In genomic region chr6:156775717-156776116, GRCh38 we compare ENCODE assay signal across 10 cellular contexts. TPM values are rescaled to one million over a fixed set of nuclear protein-coding genes. Genes with fewer than 3 reads are reported as not detected.
DNase-seq lines count a peak whose midpoint lies in the region; ATAC-seq, FAIRE-seq and TF ChIP-seq lines count a peak whose summit lies in the region.
"Had no signal": no experiment of that assay in that cellular context is flagged by ENCODE, and none has a peak within 500 bp of the region (broad histone marks: within the 10 kb centered on the region; RNA-seq: fewer than 3 reads in every experiment).

No MANE protein-coding gene starts in this region.

- H3K14ac ChIP-seq in trophoblast cell (ENCODE audit: low read length), result no peak overlapping the region

- no peak overlapping the region for H3K23ac ChIP-seq in trophoblast cell (ENCODE audit: low read length)

- H3K9me3 ChIP-seq in CD4-positive, CD25-positive, alpha-beta regulatory T cell (ENCODE audit: control insufficient read depth in 2 of 2, low read length in 2 of 2), result no peaks in the 10 kb centered on the region
- H3K9me3 ChIP-seq in Loucy (ENCODE audit: insufficient read depth, low read depth, low read length), result no peaks in the 10 kb centered on the region
- H3K9me3 ChIP-seq in endothelial cell of umbilical vein (replicated peaks; ENCODE audit: control insufficient read depth, insufficient read depth, low read length), result no peaks in the 10 kb centered on the region
- no peaks in the 10 kb centered on the region for H3K9me3 ChIP-seq in trophoblast cell (ENCODE audit: insufficient read depth, low read depth, low read length)
- H3K9me3 ChIP-seq: right lobe of liver had no signal

- no peak overlapping the region for H4K91ac ChIP-seq in trophoblast cell (ENCODE audit: low read depth, low read length)

- no CpG with 5 or more reads among the region's 5 CpGs for WGBS in trophoblast cell (ENCODE audit: extremely low coverage, insufficient coverage, insufficient read length)

- dilution Hi-C loops in endothelial cell of umbilical vein (cut with MboI; ENCODE audit: extremely low pct_ligation_motif_present, low sequenced_read_pairs), result no loop called here

- H3K18ac ChIP-seq in trophoblast cell (ENCODE audit: low read length), result no peak overlapping the region

- no TSS peak for BruUV-seq in endothelial cell of umbilical vein (replicated peaks; lab: Mats Ljungman, UMichigan)

- H3K27me3 ChIP-seq in CD4-positive, CD25-positive, alpha-beta regulatory T cell (ENCODE audit: control insufficient read depth, insufficient read depth, low read length), result no peaks in the 10 kb centered on the region
- H3K27me3 ChIP-seq in Loucy (ENCODE audit: insufficient read depth, low read length, poor library complexity, severe bottlenecking), result no peaks in the 10 kb centered on the region
- H3K27me3 ChIP-seq in endothelial cell of umbilical vein (ENCODE audit: control insufficient read depth in 2 of 2, insufficient read depth in 2 of 2, low read length in 2 of 2), result no peaks in the 10 kb centered on the region
- no peaks in the 10 kb centered on the region for H3K27me3 ChIP-seq in trophoblast cell (ENCODE audit: insufficient read depth, low read length)
- H3K27me3 ChIP-seq: right lobe of liver had no signal

- H3K9me3 Mint-ChIP-seq in CD4-positive, CD25-positive, alpha-beta regulatory T cell, result no peaks in the 10 kb centered on the region

- H3K27ac ChIP-seq in CD4-positive, CD25-positive, alpha-beta regulatory T cell (ENCODE audit: insufficient read depth, low read length, poor library complexity, severe bottlenecking), result peak overlapping the region; percentile 84
- H3K27ac ChIP-seq in endothelial cell of umbilical vein (ENCODE audit: insufficient read depth, low read depth, low read length) (no peak overlapping the region), trophoblast cell (ENCODE audit: low read depth, low read length) (no peak overlapping the region)
- H3K27ac ChIP-seq: RWPE1 had no signal

- no peaks in the 10 kb centered on the region for H3K36me3 ChIP-seq in CD4-positive, CD25-positive, alpha-beta regulatory T cell (ENCODE audit: control insufficient read depth, insufficient read depth, low read length)
- H3K36me3 ChIP-seq in Loucy (ENCODE audit: insufficient read depth, low read length) (no peaks in the 10 kb centered on the region), endothelial cell of umbilical vein (ENCODE audit: control insufficient read depth in 2 of 2, extremely low read depth in 1 of 2, insufficient read depth in 2 of 2, low read length in 2 of 2) (no peaks in the 10 kb centered on the region), trophoblast cell (ENCODE audit: control insufficient read depth in 1 of 2, insufficient read depth in 2 of 2, low read length in 2 of 2) (no peaks in the 10 kb centered on the region)
- H3K36me3 ChIP-seq: right lobe of liver had no signal

- no peak overlapping the region for H2BK120ac ChIP-seq in trophoblast cell (ENCODE audit: insufficient read depth, low read length, poor library complexity)

- CTCF ChIA-PET in endothelial cell of umbilical vein (lab: Charles Lee), result interaction anchor here (1.0 to 1.8 kb wide), 4 partner anchors 24 to 270 kb away, joined by 3 to 7 read pairs (median 4); no protein-coding TSS in a partner anchor

- TF ChIP-seq CTCF in Loucy (conservative IDR thresholded peaks at IDR 0.05; ENCODE audit: low read length), result no peak
- no peak for TF ChIP-seq CTCF in endothelial cell of umbilical vein (IDR thresholded peaks at IDR 0.05; ENCODE audit: extremely low read depth in 1 of 2, insufficient read depth in 1 of 2, low read depth in 1 of 2, low read length in 2 of 2)

- peaks cover 31% of the 10 kb centered on the region for H3K79me1 ChIP-seq in trophoblast cell (ENCODE audit: low read length)

- H3K4me2 ChIP-seq in Loucy (ENCODE audit: low read depth, low read length, poor library complexity, severe bottlenecking) (peak overlapping the region; percentile 90), endothelial cell of umbilical vein (ENCODE audit: insufficient read depth, low read length) (peak overlapping the region; percentile 99), trophoblast cell (ENCODE audit: low read length) (no peak overlapping the region)

- intact Hi-C loops in endothelial cell of umbilical vein (cut with micrococcal nuclease) (loop anchor here (2.0 to 5.0 kb wide), 5 partner anchors 77 to 1448 kb away; no protein-coding TSS in a partner anchor), sciatic nerve (cut with DNase I) (loop anchor here (5.0 to 10.0 kb wide), 2 partner anchors 88 to 249 kb away; no protein-coding TSS in a partner anchor)

- H3K4me1 Mint-ChIP-seq in CD4-positive, CD25-positive, alpha-beta regulatory T cell, result peaks cover 0 to 22% (median 12%) of the 10 kb centered on the region in 4 donors

- H3K9ac ChIP-seq in Loucy (ENCODE audit: low read depth, low read length, poor library complexity, severe bottlenecking) (no peak overlapping the region), endothelial cell of umbilical vein (replicated peaks; ENCODE audit: extremely low read depth, insufficient read depth, low read length) (no peak overlapping the region), trophoblast cell (ENCODE audit: low read length) (no peak overlapping the region)

- H3K79me2 ChIP-seq in Loucy (ENCODE audit: insufficient read depth, low read length), result peaks cover 41% of the 10 kb centered on the region
- H3K79me2 ChIP-seq in endothelial cell of umbilical vein (ENCODE audit: control insufficient read depth, insufficient read depth, low read length), result peaks cover 33% of the 10 kb centered on the region
- peaks cover 27% of the 10 kb centered on the region for H3K79me2 ChIP-seq in trophoblast cell (ENCODE audit: control insufficient read depth, insufficient read depth, low read length, poor library complexity)

- peaks cover 7% of the 10 kb centered on the region for H3K27me3 Mint-ChIP-seq in CD4-positive, CD25-positive, alpha-beta regulatory T cell

- H3K9me2 ChIP-seq in Loucy (replicated peaks; ENCODE audit: low read depth, low read length), result no peaks in the 10 kb centered on the region

- no peaks in the 10 kb centered on the region for H3K36me3 Mint-ChIP-seq in CD4-positive, CD25-positive, alpha-beta regulatory T cell

- H4K8ac ChIP-seq in trophoblast cell (ENCODE audit: low read depth, low read length), result no peak overlapping the region

- no peak overlapping the region for H4K12ac ChIP-seq in trophoblast cell (ENCODE audit: low read depth, low read length)

- H2AFZ ChIP-seq in Loucy (ENCODE audit: low read length), result no peak overlapping the region
- H2AFZ ChIP-seq in endothelial cell of umbilical vein (ENCODE audit: low read depth, low read length), result no peak overlapping the region
- H2AFZ ChIP-seq in trophoblast cell (ENCODE audit: insufficient read depth, low read length, poor library complexity), result no peak overlapping the region

- H3K9me1 ChIP-seq in endothelial cell of umbilical vein (replicated peaks; ENCODE audit: control insufficient read depth, extremely low read depth, insufficient read depth, low read length), result no peaks in the 10 kb centered on the region

- H3K4me3 ChIP-seq in CD4-positive, CD25-positive, alpha-beta regulatory T cell (ENCODE audit: low read depth, low read length), result no peak overlapping the region
- H3K4me3 ChIP-seq in Loucy (ENCODE audit: low read length, poor library complexity, severe bottlenecking), result peak overlapping the region; percentile 83
- no peak overlapping the region for H3K4me3 ChIP-seq in endothelial cell of umbilical vein (replicated peaks in 1 of 3; ENCODE audit: insufficient read depth in 1 of 3, low read depth in 1 of 3, low read length in 3 of 3)
- no peak overlapping the region for H3K4me3 ChIP-seq in trophoblast cell (ENCODE audit: low read depth, low read length)

- H3K4ac ChIP-seq in trophoblast cell (ENCODE audit: low read depth, low read length), result peak overlapping the region; percentile 52

- peak overlapping the region in 2 of 4 donors; percentile 67 to 94 for H3K4me3 Mint-ChIP-seq in CD4-positive, CD25-positive, alpha-beta regulatory T cell

- H3K27ac Mint-ChIP-seq in CD4-positive, CD25-positive, alpha-beta regulatory T cell, result no peak overlapping the region

- H2AK5ac ChIP-seq in trophoblast cell (ENCODE audit: low read length), result no peak overlapping the region

- DNase-seq in CD4-positive, CD25-positive, alpha-beta regulatory T cell, result no peak
- DNase-seq in endothelial cell of umbilical vein (ENCODE audit: low read depth, low spot score) (peak; percentile 55), trophoblast cell (no peak), sciatic nerve (ENCODE audit: low spot score) (no peak), GM19238 (ENCODE audit: insufficient read length, low spot score) (no peak), frontal cortex (ENCODE audit: low spot score in 2 of 2) (no peak), middle frontal gyrus (ENCODE audit: extremely low spot score, low spot score) (no peak)
- DNase-seq: right lobe of liver had no signal

- POLR2A ChIA-PET in endothelial cell of umbilical vein (lab: Charles Lee), result interaction anchor here (0.6 kb wide), 1 partner anchor 245 kb away, joined by 3 read pairs; no protein-coding TSS in a partner anchor

- TF ChIP-seq POLR2A in endothelial cell of umbilical vein (IDR thresholded peaks at IDR 0.05; ENCODE audit: low read depth, low read length), result no peak

- H2BK5ac ChIP-seq in trophoblast cell (ENCODE audit: low read depth, low read length, poor library complexity), result no peak overlapping the region

- ATAC-seq in CD4-positive, CD25-positive, alpha-beta regulatory T cell (ENCODE audit: low read depth in 2 of 2), result no peak
- ATAC-seq in sciatic nerve, result no peak

- peaks cover 15% of the 10 kb centered on the region for H3K4me1 ChIP-seq in CD4-positive, CD25-positive, alpha-beta regulatory T cell (ENCODE audit: control insufficient read depth, insufficient read depth, low read length, poor library complexity, severe bottlenecking)
- H3K4me1 ChIP-seq in Loucy (ENCODE audit: insufficient read depth, low read length, poor library complexity, severe bottlenecking) (peaks cover 9% of the 10 kb centered on the region), endothelial cell of umbilical vein (ENCODE audit: control insufficient read depth, extremely low read depth, insufficient read depth, low read length) (peaks cover 23% of the 10 kb centered on the region), trophoblast cell (ENCODE audit: control insufficient read depth in 1 of 2, insufficient read depth in 2 of 2, low read length in 2 of 2) (no peaks in the 10 kb centered on the region)

- peaks cover 12% of the 10 kb centered on the region for H4K20me1 ChIP-seq in Loucy (ENCODE audit: insufficient read depth, low read length, poor library complexity, severe bottlenecking)
- peaks cover 5% of the 10 kb centered on the region for H4K20me1 ChIP-seq in endothelial cell of umbilical vein (replicated peaks; ENCODE audit: control insufficient read depth, extremely low read depth, insufficient read depth, low read length)

- FAIRE-seq in endothelial cell of umbilical vein (lab: Jason Lieb, UNC) (no peak), frontal cortex (lab: Jason Lieb, UNC) (no peak)

- H2BK12ac ChIP-seq in trophoblast cell (ENCODE audit: low read length), result no peak overlapping the region

- H3F3A ChIP-seq in Loucy (ENCODE audit: low read depth), result no peaks in the 10 kb centered on the region

RNA-seq across cellular contexts. Expression of gene ARID1B, which starts 1.5 kb away (rescaled TPM):
- total RNA-seq in CD4-positive, CD25-positive, alpha-beta regulatory T cell, result 186 TPM
- 10 to 100 TPM in 3 of 4 donors, 1 to 10 TPM in 1; 9.8 to 17.8 (median 12.2) TPM for polyA plus RNA-seq in CD4-positive, CD25-positive, alpha-beta regulatory T cell
- total RNA-seq in endothelial cell of umbilical vein (81.3 and 89.5 TPM in 2 replicates), sciatic nerve (142 TPM), frontal cortex (59.9 TPM)
- polyA plus RNA-seq in endothelial cell of umbilical vein, result 19.9 and 21.8 TPM in 2 replicates
- polyA plus RNA-seq in endothelial cell of umbilical vein (2011; cell fraction: cytosol; rRNA removed), result 23.4 and 24.0 TPM in 2 replicates
- 77.1 and 78.2 TPM in 2 replicates for polyA plus RNA-seq in endothelial cell of umbilical vein (2011; cell fraction: nucleus; rRNA removed)
- polyA plus RNA-seq in endothelial cell of umbilical vein (2012), result 25.7 and 28.8 TPM in 2 replicates
- polyA minus RNA-seq in endothelial cell of umbilical vein, result 154 and 179 TPM in 2 replicates
- polyA minus RNA-seq in endothelial cell of umbilical vein (2011; cell fraction: cytosol; rRNA and poly(A)+ RNA removed), result 26.9 TPM
- 366 and 441 TPM in 2 replicates for polyA minus RNA-seq in endothelial cell of umbilical vein (2011; cell fraction: nucleus; rRNA and poly(A)+ RNA removed)
- polyA plus RNA-seq in trophoblast cell (2013), result 38.2 and 38.3 TPM in 2 replicates
